Comparison of ENCODE assay signal across 8 cellular contexts in the genomic region with DNA sequence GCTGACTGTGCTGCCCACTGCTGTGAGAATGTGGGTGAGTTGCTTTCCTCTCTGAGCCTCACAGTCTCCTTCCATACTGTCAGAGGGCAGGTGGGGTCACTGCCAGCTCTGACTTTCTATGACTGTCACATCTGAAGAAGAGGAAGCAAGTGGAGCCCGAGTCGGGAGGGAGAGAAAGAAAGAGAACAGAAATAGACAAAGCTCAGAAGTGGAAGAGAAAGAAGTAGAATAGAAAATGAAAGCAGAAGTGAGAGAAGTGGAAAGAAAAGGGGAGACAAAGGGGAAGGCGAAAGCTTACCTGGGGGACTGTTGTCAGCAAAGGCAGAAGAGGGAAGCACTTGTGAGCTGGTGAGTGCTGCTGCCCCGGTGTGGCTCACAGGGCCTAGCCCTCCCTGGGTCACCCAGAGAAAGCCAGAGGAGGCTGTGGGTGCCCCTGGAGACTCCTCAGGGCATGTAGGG. TPM values are rescaled to one million over a fixed set of nuclear protein-coding genes. Genes with fewer than 3 reads are reported as not detected.
DNase-seq lines count a peak whose midpoint lies in the region; ATAC-seq and TF ChIP-seq lines count a peak whose summit lies in the region.

No MANE protein-coding gene starts in this region.

- no peaks in the 10 kb centered on the region for H3K36me3 ChIP-seq in DOHH2 (ENCODE audit: control insufficient read depth, low read length)
- H3K36me3 ChIP-seq in tibial artery, result no peaks in the 10 kb centered on the region
- no peaks in the 10 kb centered on the region for H3K36me3 ChIP-seq in hepatocyte (replicated peaks; ENCODE audit: insufficient read depth, low read depth)
- no peaks in the 10 kb centered on the region for H3K36me3 ChIP-seq in breast epithelium

- H3K4me1 ChIP-seq in DOHH2 (ENCODE audit: control insufficient read depth, low read length), result peaks cover 17% of the 10 kb centered on the region
- no peaks in the 10 kb centered on the region for H3K4me1 ChIP-seq in tibial artery
- H3K4me1 ChIP-seq in hepatocyte (ENCODE audit: insufficient read depth), result no peaks in the 10 kb centered on the region
- H3K4me1 ChIP-seq in breast epithelium, result no peaks in the 10 kb centered on the region

- WGBS in hepatocyte (ENCODE audit: low lambda C conversion rate, missing lambda C conversion rate), result 84% methylated on average over 4 of the region's 4 CpGs

- TF ChIP-seq CTCF in DOHH2 (IDR thresholded peaks at IDR 0.05; ENCODE audit: low read depth, low read length, poor library complexity, severe bottlenecking) (peak; percentile 27), tibial artery (IDR thresholded peaks at IDR 0.05) (no peak), hepatocyte (IDR thresholded peaks at IDR 0.05; ENCODE audit: poor library complexity) (no peak), breast epithelium (IDR thresholded peaks at IDR 0.05) (no peak)

- H3K27me3 ChIP-seq in DOHH2 (ENCODE audit: control insufficient read depth, low read length), result no peaks in the 10 kb centered on the region
- no peaks in the 10 kb centered on the region for H3K27me3 ChIP-seq in tibial artery
- H3K27me3 ChIP-seq in hepatocyte, result no peaks in the 10 kb centered on the region
- H3K27me3 ChIP-seq in breast epithelium, result no peaks in the 10 kb centered on the region

- H3K4me2 ChIP-seq in DOHH2 (ENCODE audit: low read length) (peak overlapping the region; percentile 43), hepatocyte (no peak overlapping the region)

- intact Hi-C loops in tibial artery (cut with DNase I; ENCODE audit: low total_unique reads), result no loop called here
- intact Hi-C loops in breast epithelium (cut with DNase I; ENCODE audit: low total_unique reads), result no loop called here

- no peaks in the 10 kb centered on the region for H3F3A ChIP-seq in DOHH2 (ENCODE audit: control insufficient read depth, insufficient read depth)

- H3K9me3 ChIP-seq in DOHH2 (ENCODE audit: control insufficient read depth, insufficient read depth, low read length) (no peaks in the 10 kb centered on the region), tibial artery (no peaks in the 10 kb centered on the region), hepatocyte (ENCODE audit: low read depth) (no peaks in the 10 kb centered on the region), breast epithelium (no peaks in the 10 kb centered on the region)

- TF ChIP-seq POLR2A in GM19099 (IDR thresholded peaks at IDR 0.05; ENCODE audit: extremely low read depth, insufficient read length, low read depth) (peak; percentile 58), breast epithelium (IDR thresholded peaks at IDR 0.05) (no peak)

- H4K20me1 ChIP-seq in DOHH2 (ENCODE audit: control insufficient read depth, insufficient read depth, low read depth, low read length) (no peaks in the 10 kb centered on the region), hepatocyte (ENCODE audit: insufficient read depth, poor library complexity, severe bottlenecking) (no peaks in the 10 kb centered on the region)

- H3K79me2 ChIP-seq in DOHH2 (ENCODE audit: control insufficient read depth, low read length), result no peaks in the 10 kb centered on the region
- H3K79me2 ChIP-seq in hepatocyte, result no peaks in the 10 kb centered on the region

- H2AFZ ChIP-seq in hepatocyte, result no peak overlapping the region

- H3K4me3 ChIP-seq in DOHH2 (ENCODE audit: low read length) (no peak overlapping the region), tibial artery (no peak overlapping the region), hepatocyte (no peak overlapping the region), breast epithelium (no peak overlapping the region)

- peak; percentile 90 for ATAC-seq in HG03039 (IDR thresholded peaks at IDR 0.05; ENCODE audit: unreplicated experiment)

- H3K9me2 ChIP-seq in DOHH2 (replicated peaks; ENCODE audit: control insufficient read depth, low read length) (no peaks in the 10 kb centered on the region), hepatocyte (replicated peaks; ENCODE audit: insufficient read depth) (no peaks in the 10 kb centered on the region)

- DNase-seq in RPMI8226 (peak; percentile 82), tibial artery (no peak), NCI-H187 (lab: John Stamatoyannopoulos, UW) (no peak), hepatocyte (ENCODE audit: low spot score) (no peak), breast epithelium (ENCODE audit: low spot score in 2 of 2) (no peak)

- H3K27ac ChIP-seq in DOHH2 (ENCODE audit: low read depth, low read length), result peak overlapping the region; percentile 42
- no peak overlapping the region for H3K27ac ChIP-seq in tibial artery
- no peak overlapping the region for H3K27ac ChIP-seq in hepatocyte
- no peak overlapping the region for H3K27ac ChIP-seq in breast epithelium

RNA-seq across cellular contexts. Expression of gene EPHB1, which starts 57.9 kb away (rescaled TPM):
- 2.3 and 3.3 TPM in 2 replicates for total RNA-seq in hepatocyte
- 4.5 and 5.6 TPM in 2 replicates for polyA plus RNA-seq in hepatocyte
- total RNA-seq in breast epithelium, result 1 to 10 TPM; 1.8 to 5.9 (median 3.4) TPM
